ENCODE assay signal across 27 cellular contexts in the genomic region with DNA sequence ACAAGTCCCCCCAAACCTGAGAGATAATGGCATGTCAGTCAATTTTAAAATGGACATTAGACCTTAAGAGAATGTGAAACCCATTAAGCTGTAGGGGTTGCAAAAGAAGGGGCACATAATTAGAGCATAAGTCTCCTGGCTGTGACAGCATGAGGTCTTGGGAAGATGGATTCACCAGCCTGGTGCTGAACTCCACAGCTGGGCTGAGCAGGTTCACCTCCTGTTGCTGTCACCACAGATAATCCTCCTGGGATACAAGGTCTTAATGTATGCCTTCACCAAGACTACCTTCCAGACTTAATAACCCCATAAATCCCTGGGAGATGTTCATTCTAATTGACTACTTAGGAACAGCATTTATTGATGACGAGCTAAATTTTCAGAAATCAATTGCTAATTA.
DNase-seq lines count a peak whose midpoint lies in the region; ATAC-seq lines count a peak whose summit lies in the region.
"Had no signal": no experiment of that assay in that cellular context is flagged by ENCODE, and none has a peak within 500 bp of the region (broad histone marks: within the 10 kb centered on the region; RNA-seq: fewer than 3 reads in every experiment).

No MANE protein-coding gene starts in this region.

- peak; percentile 43 for DNase-seq in D341Med (ENCODE audit: low spot score)
- peak; percentile 83 for DNase-seq in NCI-H2227 treated with DMSO at 0.1 percent for 48 hours (lab: John Stamatoyannopoulos, UW)
- DNase-seq in epithelial cell of prostate (ENCODE audit: low read depth, low spot score), result no peak
- peak; percentile 16 for DNase-seq in retina
- no peak for DNase-seq in NCI-H2196 (lab: John Stamatoyannopoulos, UW; ENCODE audit: unreplicated experiment)
- DNase-seq in SW 1271 (lab: John Stamatoyannopoulos, UW), result no peak
- DNase-seq: AML-193; C1 segment of cervical spinal cord; CD4-positive, alpha-beta memory T cell; COR-L47; DMS 273 treated with DMSO at 0.1 percent for 48 hours; DMS79; EL; GDM1; GOT3; HFFc6; KG1; MG63; NCI-H748 treated with DMSO at 0.1 percent for 48 hours; NK-92 treated with Interleukin-12 subunit alpha and Interleukin-12 subunit beta, amount 100 ng/mL, for 24 hours; PC-9; T-helper 1 cell had no signal

- no peak for ATAC-seq in GM21717 (IDR thresholded peaks at IDR 0.05; ENCODE audit: unreplicated experiment)
- ATAC-seq: A549, GM12878, Right ventricle myocardium inferior had no signal

- peak overlapping the region; percentile 13 for H3K27ac ChIP-seq in epithelial cell of prostate
- H3K27ac ChIP-seq: A549, PC-9, SJSA1 had no signal

Comparison
In these comparisons a context has a peak if more than half of its experiments do, and no peak if none do; other contexts are left out.
1. DNase-seq: peak in D341Med (single experiment), NCI-H2227 treated with DMSO at 0.1 percent for 48 hours (single experiment) and retina (single experiment); none in epithelial cell of prostate (single experiment), NCI-H2196 (single experiment) and SW 1271 (0 of 2).